In the genomic region with DNA sequence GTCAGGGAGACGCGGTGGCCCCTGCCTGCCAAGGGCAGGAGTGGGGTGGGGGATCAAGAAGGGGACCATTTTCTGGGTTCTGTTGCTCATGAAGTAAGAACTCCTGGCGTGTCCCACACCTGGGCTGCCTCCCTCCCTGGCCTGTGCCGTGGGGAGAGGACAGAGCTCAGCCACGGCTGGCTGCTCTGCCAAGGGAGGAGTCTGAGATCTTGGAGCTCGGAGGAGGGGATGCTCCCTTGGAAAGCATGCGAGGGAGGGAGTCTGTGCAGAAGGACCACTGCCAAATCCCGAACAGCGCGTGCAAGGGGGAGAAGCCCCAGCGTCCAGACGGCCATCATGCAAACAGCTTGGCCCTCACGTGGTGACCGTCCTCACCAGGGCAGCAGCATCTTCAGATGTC, we compare ENCODE assay signal across 21 cellular contexts.
DNase-seq lines count a peak whose midpoint lies in the region; ATAC-seq, FAIRE-seq and TF ChIP-seq lines count a peak whose summit lies in the region.
"Had no signal": no experiment of that assay in that cellular context is flagged by ENCODE, and none has a peak within 500 bp of the region (broad histone marks: within the 10 kb centered on the region; RNA-seq: fewer than 3 reads in every experiment).

No MANE protein-coding gene starts in this region.

- no peak for TF ChIP-seq EP300 in SK-N-SH (IDR thresholded peaks at IDR 0.05; ENCODE audit: borderline replicate concordance in 1 of 2, low read depth in 1 of 2, low read length in 1 of 2)

- no peak overlapping the region for H3K4me3 ChIP-seq in SK-N-SH (ENCODE audit: low read depth in 2 of 2, low read length in 1 of 2)
- H3K4me3 ChIP-seq in kidney (ENCODE audit: low read length in 2 of 2) = no peak overlapping the region
- H3K4me3 ChIP-seq in osteoblast (ENCODE audit: insufficient read depth, low read length) = no peak overlapping the region
- H3K4me3 ChIP-seq in vagina = no peak overlapping the region
- H3K4me3 ChIP-seq in breast epithelium = no peak overlapping the region
- H3K4me3 ChIP-seq: BLaER1, GM23248 had no signal

- H3K79me2 ChIP-seq in SK-N-SH (ENCODE audit: insufficient read depth) (no peaks in the 10 kb centered on the region), osteoblast (ENCODE audit: insufficient read depth, low read length) (no peaks in the 10 kb centered on the region)

- no peak for FAIRE-seq in kidney (lab: Jason Lieb, UNC)
- FAIRE-seq: G401.6, GM12891, GM19239, H54, HTR-8/SVneo had no signal

- no peak overlapping the region for H3K4me3 Mint-ChIP-seq in chondrocyte (ENCODE audit: unreplicated experiment)
- H3K4me3 Mint-ChIP-seq: CD8-positive, alpha-beta T cell; IgD-negative memory B cell had no signal

- no peak overlapping the region for H2AFZ ChIP-seq in SK-N-SH (ENCODE audit: low read depth)
- no peak overlapping the region for H2AFZ ChIP-seq in osteoblast (ENCODE audit: low read length)
- H2AFZ ChIP-seq: GM23248 had no signal

- WGBS in SK-N-SH (ENCODE audit: low lambda C conversion rate) = 90% methylated on average over 12 of the region's 14 CpGs

- no peak for TF ChIP-seq RAD21 in SK-N-SH (IDR thresholded peaks at IDR 0.05; ENCODE audit: low read length)

- H3K27me3 ChIP-seq in SK-N-SH (ENCODE audit: insufficient read depth) (no peaks in the 10 kb centered on the region), osteoblast (ENCODE audit: insufficient read depth, low read length) (no peaks in the 10 kb centered on the region), vagina (no peaks in the 10 kb centered on the region), breast epithelium (no peaks in the 10 kb centered on the region)
- H3K27me3 ChIP-seq: BLaER1 had no signal

- H3K9me3 Mint-ChIP-seq in chondrocyte (ENCODE audit: low read depth) = no peaks in the 10 kb centered on the region
- H3K9me3 Mint-ChIP-seq: CD8-positive, alpha-beta T cell; IgD-negative memory B cell had no signal

- peaks cover 17% of the 10 kb centered on the region for H3K4me1 Mint-ChIP-seq in chondrocyte (ENCODE audit: low read depth)

- TF ChIP-seq POLR2A in vagina (IDR thresholded peaks at IDR 0.05) (no peak), breast epithelium (IDR thresholded peaks at IDR 0.05) (no peak)

- no peak overlapping the region for H3K27ac Mint-ChIP-seq in chondrocyte (ENCODE audit: unreplicated experiment)
- H3K27ac Mint-ChIP-seq: CD8-positive, alpha-beta T cell; IgD-negative memory B cell had no signal

- H3K4me2 ChIP-seq in SK-N-SH (no peak overlapping the region), osteoblast (ENCODE audit: insufficient read depth, low read length) (no peak overlapping the region)
- H3K4me2 ChIP-seq: BLaER1 had no signal

- DNase-seq in SK-N-SH (no peak), kidney (peak; percentile 51), osteoblast (ENCODE audit: insufficient read length, low spot score, missing footprints) (peak; percentile 81), vagina (ENCODE audit: extremely low spot score in 2 of 2) (no peak), breast epithelium (ENCODE audit: low spot score in 2 of 2) (no peak), chondrocyte (ENCODE audit: low spot score) (no peak), pons (ENCODE audit: low spot score) (no peak)
- DNase-seq: Calu3; CD8-positive, alpha-beta T cell; DMS 273 treated with DMSO at 0.1 percent for 48 hours; GM23248; HCEC 1CT had no signal

- no peaks in the 10 kb centered on the region for H3K9me2 ChIP-seq in SK-N-SH

- TF ChIP-seq CTCF in SK-N-SH (IDR thresholded peaks at IDR 0.05) (no peak), kidney (IDR thresholded peaks at IDR 0.05; ENCODE audit: borderline replicate concordance, extremely low read depth, insufficient read depth) (no peak), osteoblast (IDR thresholded peaks at IDR 0.05; ENCODE audit: extremely low read depth, low read depth, low read length) (no peak), vagina (IDR thresholded peaks at IDR 0.05) (no peak), breast epithelium (IDR thresholded peaks at IDR 0.05) (no peak), chondrocyte (IDR thresholded peaks at IDR 0.05) (no peak)

- intact Hi-C loops in kidney (cut with DNase I) = no loop called here
- intact Hi-C loops in vagina (cut with DNase I) = no loop called here
- intact Hi-C loops in breast epithelium (cut with DNase I; ENCODE audit: low total_unique reads) = no loop called here

- H3K4me1 ChIP-seq in SK-N-SH (ENCODE audit: control insufficient read depth in 1 of 2, insufficient read depth in 2 of 2, low read depth in 1 of 2, low read length in 1 of 2) = peaks cover 12 to 32% of the 10 kb centered on the region in 2 experiments; a peak in 3 of 4 replicates
- H3K4me1 ChIP-seq in kidney (ENCODE audit: control insufficient read depth in 1 of 2, insufficient read depth in 1 of 2, low read depth in 1 of 2, low read length in 2 of 2) = no peaks in the 10 kb centered on the region
- H3K4me1 ChIP-seq in osteoblast (ENCODE audit: insufficient read depth, low read length) = peaks cover 5% of the 10 kb centered on the region
- H3K4me1 ChIP-seq in vagina = peaks cover 29% of the 10 kb centered on the region
- no peaks in the 10 kb centered on the region for H3K4me1 ChIP-seq in breast epithelium

- POLR2A ChIA-PET in SK-N-SH (lab: Yijun Ruan, JAX) = no interaction called here

- CTCF ChIA-PET in SK-N-SH (lab: Yijun Ruan, JAX) = no interaction called here

- ATAC-seq in SK-N-SH treated with all-trans-retinoic acid at 6 μM for 48 hours = no peak
- ATAC-seq: CD8-positive, alpha-beta T cell had no signal

- peak overlapping the region; percentile 28 to 52; a peak in 2 of 4 replicates for H3K27ac ChIP-seq in SK-N-SH (ENCODE audit: low read depth in 2 of 2, low read length in 1 of 2)
- no peak overlapping the region for H3K27ac ChIP-seq in kidney (ENCODE audit: low read depth in 2 of 2, low read length in 2 of 2)
- no peak overlapping the region for H3K27ac ChIP-seq in osteoblast (ENCODE audit: low read depth, low read length)
- peak overlapping the region; percentile 73 for H3K27ac ChIP-seq in vagina
- H3K27ac ChIP-seq in breast epithelium = peak overlapping the region in 1 of 2 donors; percentile 20
- H3K27ac ChIP-seq: 22Rv1, BLaER1, GM23248 had no signal

- no peaks in the 10 kb centered on the region for H3K27me3 Mint-ChIP-seq in chondrocyte (ENCODE audit: low read depth)

- no peaks in the 10 kb centered on the region for H3F3A ChIP-seq in SK-N-SH (replicated peaks; ENCODE audit: insufficient read depth)

- no peak overlapping the region for H3K9ac ChIP-seq in SK-N-SH
- H3K9ac ChIP-seq in kidney (ENCODE audit: low read length in 2 of 2) = no peak overlapping the region
- H3K9ac ChIP-seq: BLaER1 had no signal

- H3K36me3 ChIP-seq in SK-N-SH (replicated peaks in 1 of 2; ENCODE audit: control insufficient read depth in 1 of 2, insufficient read depth in 2 of 2, low read length in 1 of 2) = no peaks in the 10 kb centered on the region
- no peaks in the 10 kb centered on the region for H3K36me3 ChIP-seq in kidney (ENCODE audit: control insufficient read depth in 1 of 2, insufficient read depth in 2 of 2, low read length in 2 of 2)
- no peaks in the 10 kb centered on the region for H3K36me3 ChIP-seq in osteoblast (ENCODE audit: insufficient read depth, low read length)
- H3K36me3 ChIP-seq in vagina = no peaks in the 10 kb centered on the region
- no peaks in the 10 kb centered on the region for H3K36me3 ChIP-seq in breast epithelium
- H3K36me3 ChIP-seq: BLaER1 had no signal

- H4K20me1 ChIP-seq in SK-N-SH (ENCODE audit: insufficient read depth) = no peaks in the 10 kb centered on the region
- H4K20me1 ChIP-seq in osteoblast (ENCODE audit: insufficient read depth, low read length) = no peaks in the 10 kb centered on the region
- H4K20me1 ChIP-seq: BLaER1 had no signal

- H3K9me3 ChIP-seq in SK-N-SH (no peaks in the 10 kb centered on the region), kidney (ENCODE audit: control insufficient read depth in 1 of 2, low read length in 2 of 2) (no peaks in the 10 kb centered on the region), osteoblast (ENCODE audit: low read depth, low read length) (no peaks in the 10 kb centered on the region), vagina (no peaks in the 10 kb centered on the region), breast epithelium (no peaks in the 10 kb centered on the region)
- H3K9me3 ChIP-seq: BLaER1 had no signal

- peaks cover 1% of the 10 kb centered on the region for H3K36me3 Mint-ChIP-seq in chondrocyte (ENCODE audit: low read depth)
- H3K36me3 Mint-ChIP-seq: CD8-positive, alpha-beta T cell; IgD-negative memory B cell had no signal

TF ChIP-seq in SK-N-SH, 30 proteins besides CTCF, POLR2A, EP300 and RAD21 (continues in another document):
- TF ChIP-seq MXI1 (IDR thresholded peaks at IDR 0.05; ENCODE audit: low read depth, low read length) = no peak
- no peak for TF ChIP-seq MEF2A (IDR thresholded peaks at IDR 0.05; ENCODE audit: borderline replicate concordance, low read depth)
- no peak for TF ChIP-seq CHD2 (IDR thresholded peaks at IDR 0.05; ENCODE audit: low read length, partially characterized antibody)
- TF ChIP-seq, protein P1, sequence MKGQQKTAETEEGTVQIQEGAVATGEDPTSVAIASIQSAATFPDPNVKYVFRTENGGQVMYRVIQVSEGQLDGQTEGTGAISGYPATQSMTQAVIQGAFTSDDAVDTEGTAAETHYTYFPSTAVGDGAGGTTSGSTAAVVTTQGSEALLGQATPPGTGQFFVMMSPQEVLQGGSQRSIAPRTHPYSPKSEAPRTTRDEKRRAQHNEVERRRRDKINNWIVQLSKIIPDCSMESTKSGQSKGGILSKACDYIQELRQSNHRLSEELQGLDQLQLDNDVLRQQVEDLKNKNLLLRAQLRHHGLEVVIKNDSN (IDR thresholded peaks at IDR 0.05; ENCODE audit: borderline replicate concordance, low read depth) = no peak
- no peak for TF ChIP-seq TAF1 (IDR thresholded peaks at IDR 0.05; ENCODE audit: borderline replicate concordance, low read depth, low read length)

TF ChIP-seq in SK-N-SH treated with all-trans-retinoic acid at 6 μM for 48 hours, 23 proteins besides CTCF, POLR2A, EP300 and RAD21 (continues in another document):
- no peak for TF ChIP-seq ARNTL (CRISPR knock-in tag; IDR thresholded peaks at IDR 0.05; ENCODE audit: borderline replicate concordance, low read depth)
- TF ChIP-seq, protein P2, sequence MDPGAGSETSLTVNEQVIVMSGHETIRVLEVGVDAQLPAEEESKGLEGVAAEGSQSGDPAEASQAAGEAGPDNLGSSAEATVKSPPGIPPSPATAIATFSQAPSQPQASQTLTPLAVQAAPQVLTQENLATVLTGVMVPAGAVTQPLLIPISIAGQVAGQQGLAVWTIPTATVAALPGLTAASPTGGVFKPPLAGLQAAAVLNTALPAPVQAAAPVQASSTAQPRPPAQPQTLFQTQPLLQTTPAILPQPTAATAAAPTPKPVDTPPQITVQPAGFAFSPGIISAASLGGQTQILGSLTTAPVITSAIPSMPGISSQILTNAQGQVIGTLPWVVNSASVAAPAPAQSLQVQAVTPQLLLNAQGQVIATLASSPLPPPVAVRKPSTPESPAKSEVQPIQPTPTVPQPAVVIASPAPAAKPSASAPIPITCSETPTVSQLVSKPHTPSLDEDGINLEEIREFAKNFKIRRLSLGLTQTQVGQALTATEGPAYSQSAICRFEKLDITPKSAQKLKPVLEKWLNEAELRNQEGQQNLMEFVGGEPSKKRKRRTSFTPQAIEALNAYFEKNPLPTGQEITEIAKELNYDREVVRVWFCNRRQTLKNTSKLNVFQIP (CRISPR knock-in tag; IDR thresholded peaks at IDR 0.05; ENCODE audit: borderline replicate concordance, low read depth) = no peak
- TF ChIP-seq OSR1 (CRISPR knock-in tag; IDR thresholded peaks at IDR 0.05) = no peak

Comparison
In these comparisons a context has a peak if more than half of its experiments do, and no peak if none do; other contexts are left out.
1. DNase-seq: peak in kidney (single experiment) and osteoblast (single experiment); none in SK-N-SH (single experiment), vagina (0 of 2), breast epithelium (0 of 2), chondrocyte (single experiment) and pons (single experiment).
2. H3K27ac ChIP-seq: peak in SK-N-SH (2 of 2) and vagina (single experiment); none in kidney (0 of 2) and osteoblast (single experiment).